9 cellular contexts compared by ENCODE assay signal in the genomic region with DNA sequence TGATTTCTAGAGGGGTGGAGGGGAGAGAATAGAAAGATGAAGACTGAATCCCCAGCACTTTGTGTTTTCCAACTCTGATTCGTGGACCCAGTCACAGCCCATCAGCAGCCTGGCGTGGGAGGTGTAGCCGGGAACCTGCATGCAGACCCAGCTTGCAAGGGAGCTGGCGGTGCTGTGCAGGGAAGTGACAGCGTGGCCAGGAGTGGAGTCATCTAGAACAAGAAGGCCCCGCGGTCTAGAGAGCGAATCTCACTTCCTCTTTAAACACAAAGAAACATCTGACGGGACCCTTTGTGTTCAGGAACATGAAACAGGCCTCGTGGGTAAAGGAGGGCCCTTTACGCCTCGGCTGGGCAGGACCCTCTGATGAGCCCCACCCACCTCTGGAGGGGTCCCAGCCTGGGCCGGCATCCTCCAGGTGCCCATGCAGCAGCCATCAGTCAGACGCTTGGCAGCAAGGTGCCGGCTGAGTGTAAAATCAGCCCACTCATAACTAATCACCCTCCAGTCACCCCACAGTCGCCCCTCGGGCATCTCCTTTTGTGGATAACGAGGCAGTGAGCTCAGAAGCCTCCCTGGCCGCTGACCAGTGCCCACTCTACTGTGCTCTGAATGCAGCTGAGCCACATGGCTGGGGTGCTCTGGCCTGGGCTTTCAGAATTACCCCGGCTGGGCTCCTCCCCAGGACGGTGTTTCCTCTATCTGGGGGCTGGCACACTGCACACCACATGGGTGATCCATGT. TPM values are rescaled to one million over a fixed set of nuclear protein-coding genes. Genes with fewer than 3 reads are reported as not detected.
DNase-seq lines count a peak whose midpoint lies in the region; ATAC-seq and TF ChIP-seq lines count a peak whose summit lies in the region.
"Had no signal": no experiment of that assay in that cellular context is flagged by ENCODE, and none has a peak within 500 bp of the region (broad histone marks: within the 10 kb centered on the region; RNA-seq: fewer than 3 reads in every experiment).

No MANE protein-coding gene starts in this region.

- H2BK15ac ChIP-seq in IMR-90 (ENCODE audit: low read depth, low read length): no peak overlapping the region

- H3K9ac ChIP-seq in IMR-90 (ENCODE audit: low read depth, low read length): no peak overlapping the region

- DNase-seq in Calu3: no peak
- DNase-seq in IMR-90: peak; percentile 15
- DNase-seq in activated CD8-positive, alpha-beta memory T cell treated with anti-CD3 and anti-CD28 coated beads for 24 hours: peak; percentile 86
- DNase-seq in hippocampal formation (lab: John Stamatoyannopoulos, UW): peak; percentile 29 to 45
- peak; percentile 69 for DNase-seq in stomach
- no peak for DNase-seq in ovary
- DNase-seq in H4 (ENCODE audit: low spot score): no peak

- H3K4me3 ChIP-seq in IMR-90 (ENCODE audit: insufficient read depth, low read depth, low read length) (no peak overlapping the region), stomach (no peak overlapping the region), ovary (no peak overlapping the region)

- CTCF ChIA-PET in Calu3 (lab: Charles Lee): interaction anchor here (1.3 kb wide), 1 partner anchor 42 kb away, joined by 4 read pairs; no protein-coding TSS in a partner anchor
- CTCF ChIA-PET in IMR-90 (lab: Yijun Ruan, JAX): no interaction called here

- no peak for TF ChIP-seq EP300 in stomach (IDR thresholded peaks at IDR 0.05)
- no peak for TF ChIP-seq EP300 in ovary (IDR thresholded peaks at IDR 0.05)

- H3K9me1 ChIP-seq in IMR-90 (ENCODE audit: insufficient read depth, low read length): no peaks in the 10 kb centered on the region

- H3K9me3 ChIP-seq in IMR-90 (ENCODE audit: control insufficient read depth, insufficient read depth, low read length) (no peaks in the 10 kb centered on the region), stomach (no peaks in the 10 kb centered on the region), ovary (no peaks in the 10 kb centered on the region)

- WGBS in IMR-90 (ENCODE audit: extremely low coverage in 2 of 2, insufficient read length in 1 of 2), 2 experiments: 55% methylated on average over 7 of the region's 21 CpGs; no CpG with 5 or more reads in 1 of the 2 experiments
- 31 to 56% (median 54%) methylated on average over 19 to 21 of the region's 21 CpGs for WGBS in stomach, 5 donors
- WGBS in ovary, 3 donors: 10 to 22% (median 15%) methylated on average over 21 of the region's 21 CpGs

- TF ChIP-seq POLR2A in IMR-90 (IDR thresholded peaks at IDR 0.05; ENCODE audit: low read depth, low read length): no peak
- TF ChIP-seq POLR2A in stomach (IDR thresholded peaks at IDR 0.05): no peak
- no peak for TF ChIP-seq POLR2A in ovary (IDR thresholded peaks at IDR 0.05)

- H3K4me1 ChIP-seq in IMR-90 (ENCODE audit: control insufficient read depth, insufficient read depth, low read length) (peaks cover 7% of the 10 kb centered on the region; the same call in 1 of the 2 replicates), stomach (peaks cover 20 to 41% (median 36%) of the 10 kb centered on the region in 4 donors), ovary (ENCODE audit: insufficient read depth) (peaks cover 2% of the 10 kb centered on the region)

- H2BK20ac ChIP-seq in IMR-90 (ENCODE audit: low read depth, low read length): no peak overlapping the region

- H3K36me3 ChIP-seq in IMR-90 (ENCODE audit: control insufficient read depth, insufficient read depth, low read length): no peaks in the 10 kb centered on the region
- H3K36me3 ChIP-seq in stomach: peaks cover 0 to 11% (median 4%) of the 10 kb centered on the region in 4 donors
- no peaks in the 10 kb centered on the region for H3K36me3 ChIP-seq in ovary

- H3K4ac ChIP-seq in IMR-90 (ENCODE audit: low read depth, low read length): no peak overlapping the region

- peaks cover 7% of the 10 kb centered on the region; the same call in 1 of the 2 replicates for H3K27me3 ChIP-seq in IMR-90 (ENCODE audit: control insufficient read depth, insufficient read depth, low read length)
- peaks cover 0 to 77% (median 28%) of the 10 kb centered on the region in 3 donors for H3K27me3 ChIP-seq in stomach
- H3K27me3 ChIP-seq in ovary: peaks cover 3% of the 10 kb centered on the region

- H4K8ac ChIP-seq in IMR-90 (ENCODE audit: low read depth in 2 of 2, low read length in 2 of 2): no peak overlapping the region

- in situ Hi-C loops in IMR-90 (cut with MboI; ENCODE audit: low sequenced_read_pairs): no loop called here

- peak overlapping the region; percentile 71 for H2AFZ ChIP-seq in IMR-90 (replicated peaks; ENCODE audit: low read length, poor library complexity)

- H2BK5ac ChIP-seq in IMR-90 (ENCODE audit: low read depth, low read length, poor library complexity, severe bottlenecking): no peak overlapping the region

- H4K91ac ChIP-seq in IMR-90 (ENCODE audit: insufficient read depth, low read depth, low read length): no peak overlapping the region

- no peak overlapping the region for H3K56ac ChIP-seq in IMR-90 (ENCODE audit: extremely low read depth, insufficient read depth, low read length)

- H4K5ac ChIP-seq in IMR-90 (ENCODE audit: low read depth, low read length): no peak overlapping the region

- H3K27me3 Mint-ChIP-seq in Calu3 (ENCODE audit: unreplicated experiment): peaks cover 45% of the 10 kb centered on the region

- ATAC-seq in GM21367 (IDR thresholded peaks at IDR 0.05; ENCODE audit: unreplicated experiment) (peak; percentile 51), IMR-90 (ENCODE audit: low read depth) (no peak)

- peaks cover 7% of the 10 kb centered on the region for H3K4me1 Mint-ChIP-seq in Calu3 (ENCODE audit: low read depth, unreplicated experiment)
- H3K4me1 Mint-ChIP-seq: brain had no signal

- no peak overlapping the region for H2BK120ac ChIP-seq in IMR-90 (ENCODE audit: low read depth, low read length)

- H3K4me3 Mint-ChIP-seq in Calu3 (ENCODE audit: low read depth, unreplicated experiment): peak overlapping the region; percentile 60
- H3K4me3 Mint-ChIP-seq: brain had no signal

- no peak overlapping the region for H3K4me2 ChIP-seq in IMR-90 (ENCODE audit: low read depth, low read length)

- intact Hi-C loops in Calu3 (cut with micrococcal nuclease; ENCODE audit: unreplicated experiment): no loop called here
- intact Hi-C loops in IMR-90 (cut with micrococcal nuclease): no loop called here
- intact Hi-C loops in stomach (cut with DNase I; ENCODE audit: low total_unique reads): no loop called here
- intact Hi-C loops in ovary (cut with DNase I): no loop called here

- no peak overlapping the region for H3K14ac ChIP-seq in IMR-90 (replicated peaks; ENCODE audit: low read depth, low read length)

- H3K9me3 Mint-ChIP-seq in Calu3 (ENCODE audit: low read depth, unreplicated experiment): no peaks in the 10 kb centered on the region
- H3K9me3 Mint-ChIP-seq: brain had no signal

- no peak overlapping the region for H3K18ac ChIP-seq in IMR-90 (ENCODE audit: low read depth, low read length)

- TF ChIP-seq RAD21 in IMR-90 (IDR thresholded peaks at IDR 0.05; ENCODE audit: low read length): no peak

- no peak overlapping the region for H3K23ac ChIP-seq in IMR-90 (ENCODE audit: low read depth, low read length)

- H2AK5ac ChIP-seq in IMR-90 (ENCODE audit: low read depth, low read length): no peak overlapping the region

- peak overlapping the region; percentile 50 for H2AK9ac ChIP-seq in IMR-90 (replicated peaks; ENCODE audit: low read depth, low read length, poor library complexity)

- H3K36me3 Mint-ChIP-seq in Calu3 (ENCODE audit: insufficient read depth, unreplicated experiment): peaks cover 20% of the 10 kb centered on the region
- H3K36me3 Mint-ChIP-seq: brain had no signal

- no peak overlapping the region for H3K27ac Mint-ChIP-seq in Calu3 (ENCODE audit: unreplicated experiment)

- TF ChIP-seq CTCF in Calu3 (IDR thresholded peaks at IDR 0.05; ENCODE audit: unreplicated experiment) (no peak), IMR-90 (conservative IDR thresholded peaks at IDR 0.05; ENCODE audit: low read depth, low read length) (no peak), stomach (IDR thresholded peaks at IDR 0.05) (no peak), ovary (IDR thresholded peaks at IDR 0.05) (no peak)

- BruUV-seq in Calu3 (replicated peaks; lab: Mats Ljungman, UMichigan): no TSS peak
- no TSS peak for BruUV-seq in IMR-90 (replicated peaks; lab: Mats Ljungman, UMichigan)

- H3K27ac ChIP-seq in IMR-90 (ENCODE audit: insufficient read depth, low read length): no peak overlapping the region
- peak overlapping the region; percentile 7 to 84 (median 63) for H3K27ac ChIP-seq in stomach
- no peak overlapping the region for H3K27ac ChIP-seq in ovary

- peaks cover 13% of the 10 kb centered on the region; the same call in 1 of the 2 replicates for H4K20me1 ChIP-seq in IMR-90 (ENCODE audit: insufficient read depth, low read length)

- POLR2A ChIA-PET in IMR-90 (lab: Charles Lee; ENCODE audit: unreplicated experiment): no interaction called here

- no peaks in the 10 kb centered on the region for H3K79me1 ChIP-seq in IMR-90 (ENCODE audit: low read depth in 1 of 2, low read length in 2 of 2)

- dilution Hi-C loops in IMR-90 (cut with HindIII; ENCODE audit: low sequenced_read_pairs, unreplicated experiment): no loop called here

RNA-seq across cellular contexts. Expression of gene SNAI3, which starts 4.4 kb away (rescaled TPM):
- total RNA-seq in Calu3 (2022): 0.34 and 0.54 TPM in 2 replicates
- not detected in 2 replicates for total RNA-seq in IMR-90 (2012; rRNA removed)
- polyA plus RNA-seq in IMR-90 (2012; rRNA removed): 0.21 and 0.34 TPM in 2 replicates
- 0.19 and 0.21 TPM in 2 replicates for polyA plus RNA-seq in IMR-90 (2012; cell fraction: cytosol; rRNA removed)
- polyA plus RNA-seq in IMR-90 (2012; cell fraction: nucleus; rRNA removed; ENCODE audit: low replicate concordance): 0.11 and 0.23 TPM in 2 replicates
- total RNA-seq in stomach: 1 to 10 TPM in 1 of 5 donors, under 1 TPM in 1, not detected in 3; 0.55 to 2.6 TPM
- 1 to 10 TPM; 1.0 to 4.2 (median 1.5) TPM for polyA plus RNA-seq in stomach
- total RNA-seq in ovary: 1 to 10 TPM in 1 of 7 donors, under 1 TPM in 3, not detected in 3; 0.12 to 1.0 (median 0.25) TPM
- polyA plus RNA-seq in ovary: under 1 TPM in 1 of 2 donors, not detected in 1; 0.28 TPM
- 0.27 and 0.62 TPM in 2 replicates for total RNA-seq in H4 (2014; rRNA removed; shearing (Covaris generic))

RNA-seq across cellular contexts. Expression of gene MVD, which starts 19.0 kb away (rescaled TPM):
- 139 and 152 TPM in 2 replicates for total RNA-seq in Calu3 (2022)
- total RNA-seq in IMR-90 (2012; rRNA removed): 17.2 and 18.3 TPM in 2 replicates
- polyA plus RNA-seq in IMR-90 (2012; rRNA removed): 28.4 and 33.1 TPM in 2 replicates
- polyA plus RNA-seq in IMR-90 (2012; cell fraction: cytosol; rRNA removed): 28.1 and 45.4 TPM in 2 replicates
- 63.8 and 197 TPM in 2 replicates for polyA plus RNA-seq in IMR-90 (2012; cell fraction: nucleus; rRNA removed; ENCODE audit: low replicate concordance)
- total RNA-seq in stomach: 100 to 1,000 TPM in 1 of 5 donors, 10 to 100 TPM in 3, 1 to 10 TPM in 1; 7.1 to 302 (median 32.6) TPM
- polyA plus RNA-seq in stomach: 10 to 100 TPM; 56.8 to 73.7 (median 58.8) TPM
- 100 to 1,000 TPM in 1 of 7 donors, 10 to 100 TPM in 5, 1 to 10 TPM in 1; 9.1 to 135 (median 20.9) TPM for total RNA-seq in ovary
- polyA plus RNA-seq in ovary: 10 to 100 TPM in 1 of 2 donors, 1 to 10 TPM in 1; 9.2 to 22.6 TPM
- 28.1 and 41.5 TPM in 2 replicates for total RNA-seq in H4 (2014; rRNA removed; shearing (Covaris generic))

RNA-seq across cellular contexts. Expression of gene RNF166, which starts 24.3 kb away (rescaled TPM):
- total RNA-seq in Calu3 (2022) (33.3 and 34.3 TPM in 2 replicates), IMR-90 (2012; rRNA removed) (6.9 and 8.1 TPM in 2 replicates), stomach (10 to 100 TPM in 4 of 5 donors, 1 to 10 TPM in 1; 8.8 to 31.9 (median 14.6) TPM), ovary (10 to 100 TPM; 17.3 to 26.5 (median 22.2) TPM)
- polyA plus RNA-seq in IMR-90 (2012; rRNA removed) (17.4 and 24.1 TPM in 2 replicates), stomach (10 to 100 TPM; 11.5 to 20.6 (median 13.1) TPM), ovary (10 to 100 TPM in 1 of 2 donors, 1 to 10 TPM in 1; 4.7 to 14.0 TPM)
- polyA plus RNA-seq in IMR-90 (2012; cell fraction: cytosol; rRNA removed): 13.4 and 20.8 TPM in 2 replicates
- 31.6 and 83.7 TPM in 2 replicates for polyA plus RNA-seq in IMR-90 (2012; cell fraction: nucleus; rRNA removed; ENCODE audit: low replicate concordance)
- total RNA-seq in H4 (2014; rRNA removed; shearing (Covaris generic)): 16.0 and 30.4 TPM in 2 replicates

RNA-seq across cellular contexts. Expression of gene CTU2, which starts 24.4 kb away (rescaled TPM):
- total RNA-seq in Calu3 (2022) (39.5 and 49.1 TPM in 2 replicates), IMR-90 (2012; rRNA removed) (12.8 and 12.9 TPM in 2 replicates), stomach (10 to 100 TPM in 3 of 5 donors, 1 to 10 TPM in 2; 1.8 to 53.3 (median 11.2) TPM), ovary (10 to 100 TPM in 6 of 7 donors, 1 to 10 TPM in 1; 8.2 to 36.5 (median 20.5) TPM)
- polyA plus RNA-seq in IMR-90 (2012; rRNA removed) (18.4 and 23.4 TPM in 2 replicates), stomach (10 to 100 TPM; 13.4 to 21.6 (median 16.1) TPM), ovary (10 to 100 TPM in 1 of 2 donors, under 1 TPM in 1; 0.45 to 12.9 TPM)
- polyA plus RNA-seq in IMR-90 (2012; cell fraction: cytosol; rRNA removed): 16.4 and 19.7 TPM in 2 replicates
- 25.5 and 154 TPM in 2 replicates for polyA plus RNA-seq in IMR-90 (2012; cell fraction: nucleus; rRNA removed; ENCODE audit: low replicate concordance)
- 12.2 and 12.6 TPM in 2 replicates for total RNA-seq in H4 (2014; rRNA removed; shearing (Covaris generic))

RNA-seq across cellular contexts. Expression of gene CYBA, which starts 31.0 kb away (rescaled TPM):
- total RNA-seq in Calu3 (2022) (867 and 881 TPM in 2 replicates), IMR-90 (2012; rRNA removed) (65.6 and 90.5 TPM in 2 replicates), stomach (100 to 1,000 TPM in 3 of 5 donors, 10 to 100 TPM in 2; 21.0 to 480 (median 175) TPM), ovary (100 to 1,000 TPM in 1 of 7 donors, 10 to 100 TPM in 6; 17.5 to 244 (median 63.0) TPM)
- polyA plus RNA-seq in IMR-90 (2012; rRNA removed) (169 and 228 TPM in 2 replicates), stomach (100 to 1,000 TPM in 2 of 3 donors, 10 to 100 TPM in 1; 57.1 to 165 (median 159) TPM), ovary (10 to 100 TPM in 1 of 2 donors, 1 to 10 TPM in 1; 6.5 to 51.5 TPM)
- polyA plus RNA-seq in IMR-90 (2012; cell fraction: cytosol; rRNA removed): 205 and 351 TPM in 2 replicates
- 119 and 281 TPM in 2 replicates for polyA plus RNA-seq in IMR-90 (2012; cell fraction: nucleus; rRNA removed; ENCODE audit: low replicate concordance)
- total RNA-seq in H4 (2014; rRNA removed; shearing (Covaris generic)): not detected in 2 replicates

Comparison
In these comparisons a context has a peak if more than half of its experiments do, and no peak if none do; other contexts are left out.
1. DNase-seq: peak in IMR-90 (single experiment), activated CD8-positive, alpha-beta memory T cell treated with anti-CD3 and anti-CD28 coated beads for 24 hours (single experiment), hippocampal formation (2 of 2) and stomach (single experiment); none in Calu3 (single experiment), ovary (0 of 5) and H4 (single experiment).
2. H3K27ac ChIP-seq: peak in stomach (5 of 5); none in IMR-90 (single experiment) and ovary (0 of 2).